ENCODE assay signal across 4 cellular contexts in the genomic region with DNA sequence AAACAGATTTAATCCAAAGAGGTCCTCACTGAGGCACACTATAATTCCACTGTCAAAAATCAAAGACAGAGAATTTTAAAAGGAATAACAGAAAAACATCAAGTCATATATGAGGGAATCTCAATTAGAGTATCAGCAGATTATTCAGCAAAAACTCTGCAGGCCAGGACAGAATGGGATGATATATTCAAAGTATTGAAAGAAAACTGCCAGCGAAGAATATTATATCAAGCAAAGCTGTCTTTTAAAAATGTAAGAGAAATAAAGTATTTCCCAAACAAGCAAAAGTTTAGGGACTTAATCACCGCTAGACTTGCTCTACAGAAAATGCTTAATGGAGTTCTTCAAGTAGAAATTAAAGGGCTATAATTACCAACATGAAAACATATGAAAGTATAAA.
"Had no signal": no experiment of that assay in that cellular context is flagged by ENCODE, and none has a peak within 500 bp of the region (broad histone marks: within the 10 kb centered on the region; RNA-seq: fewer than 3 reads in every experiment).

No MANE protein-coding gene starts in this region.

- ATAC-seq: HepG2, K562 had no signal

- H3K27ac ChIP-seq: HL-60, KMS-11 had no signal

- H3K4me3 ChIP-seq: K562 had no signal
